17 cellular contexts compared by ENCODE assay signal in the genomic region with DNA sequence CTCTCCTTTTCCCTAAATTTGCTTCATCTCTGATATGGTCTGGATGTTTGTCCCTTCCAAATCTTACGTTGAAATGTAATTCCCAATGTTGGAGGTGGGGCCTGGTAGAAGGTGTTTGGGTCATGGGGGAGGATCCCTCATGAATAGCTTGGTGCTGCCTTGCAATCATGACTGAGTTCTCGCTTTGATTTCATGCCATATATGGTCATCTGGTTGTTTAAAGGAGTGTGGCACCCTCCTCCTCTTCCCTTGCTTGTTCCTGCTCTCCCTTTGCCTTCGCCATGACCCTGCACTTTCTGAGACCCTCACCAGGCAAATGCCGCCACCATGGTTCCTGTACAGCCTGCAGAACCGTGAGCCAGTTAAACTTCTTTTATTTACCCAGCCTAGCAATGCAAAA. TPM values are rescaled to one million over a fixed set of nuclear protein-coding genes. Genes with fewer than 3 reads are reported as not detected.
A peak's percentile ranks its signal among the peaks of the same experiment; 100 is the strongest.
DNase-seq lines count a peak whose midpoint lies in the region; ATAC-seq and TF ChIP-seq lines count a peak whose summit lies in the region.
"Had no signal": no experiment of that assay in that cellular context is flagged by ENCODE, and none has a peak within 500 bp of the region (broad histone marks: within the 10 kb centered on the region; RNA-seq: fewer than 3 reads in every experiment).

No MANE protein-coding gene starts in this region.

- H3K4me3 ChIP-seq in HUES48 (ENCODE audit: low read depth, low read length) = no peak overlapping the region
- no peak overlapping the region for H3K4me3 ChIP-seq in coronary artery
- H3K4me3 ChIP-seq in rectal smooth muscle tissue (ENCODE audit: low read length) = no peak overlapping the region
- H3K4me3 ChIP-seq in neural progenitor cell = no peak overlapping the region
- H3K4me3 ChIP-seq: K562 had no signal

- peak overlapping the region; percentile 57 for H3K27ac ChIP-seq in HUES48 (ENCODE audit: low read depth, low read length)
- no peak overlapping the region for H3K27ac ChIP-seq in coronary artery
- peak overlapping the region; percentile 53 for H3K27ac ChIP-seq in rectal smooth muscle tissue (ENCODE audit: low read depth, low read length)
- H3K27ac ChIP-seq in neural progenitor cell = no peak overlapping the region

- no peaks in the 10 kb centered on the region for H4K20me1 ChIP-seq in neural progenitor cell (ENCODE audit: low read depth)

- DNase-seq in coronary artery (ENCODE audit: low spot score) (peak; percentile 19), kidney glomerular epithelial cell (lab: John Stamatoyannopoulos, UW) (peak; percentile 32), ACHN (no peak), neural progenitor cell (ENCODE audit: low spot score) (no peak), cerebellar cortex (ENCODE audit: low spot score) (no peak)
- DNase-seq: CD8-positive, alpha-beta T cell; DND-41; H7; NCI-H446; NCI-H748 treated with DMSO at 0.1 percent for 48 hours; SK-N-SH had no signal

- H3K36me3 Mint-ChIP-seq in neural progenitor cell = no peaks in the 10 kb centered on the region
- H3K36me3 Mint-ChIP-seq: CD8-positive, alpha-beta T cell had no signal

- H3K27me3 Mint-ChIP-seq in neural progenitor cell (ENCODE audit: insufficient read depth, low read depth) = peaks cover 2% of the 10 kb centered on the region

- no peaks in the 10 kb centered on the region for H3F3A ChIP-seq in neural progenitor cell (ENCODE audit: low read depth)

- no peaks in the 10 kb centered on the region for H3K9me3 ChIP-seq in HUES48 (ENCODE audit: control insufficient read depth, insufficient read depth, low read length)
- H3K9me3 ChIP-seq in neural progenitor cell (ENCODE audit: low read depth) = no peaks in the 10 kb centered on the region
- H3K9me3 ChIP-seq: SK-N-SH had no signal

- H3K27me3 ChIP-seq in HUES48 (ENCODE audit: control insufficient read depth, insufficient read depth, low read length) (no peaks in the 10 kb centered on the region), rectal smooth muscle tissue (ENCODE audit: control insufficient read depth, insufficient read depth, low read length) (no peaks in the 10 kb centered on the region), neural progenitor cell (no peaks in the 10 kb centered on the region)

- H3K79me2 ChIP-seq in neural progenitor cell (ENCODE audit: low read depth) = no peaks in the 10 kb centered on the region

- no peak overlapping the region for H3K4me2 ChIP-seq in neural progenitor cell
- H3K4me2 ChIP-seq: SK-N-SH had no signal

- no peak for ATAC-seq in activated CD4-positive, CD25-positive, alpha-beta regulatory T cell treated with anti-CD3 and anti-CD28 coated beads, Interleukin-2, amount 50 U/mL, for 24 hours
- ATAC-seq: CD8-positive, alpha-beta T cell; K562; Panc1; Right ventricle myocardium inferior had no signal

- H3K4me1 ChIP-seq in HUES48 (ENCODE audit: control insufficient read depth, insufficient read depth, low read length) (peaks cover 25% of the 10 kb centered on the region), rectal smooth muscle tissue (ENCODE audit: control insufficient read depth, insufficient read depth, low read length) (peaks cover 14% of the 10 kb centered on the region), neural progenitor cell (no peaks in the 10 kb centered on the region)

- H3K9ac ChIP-seq in HUES48 (ENCODE audit: low read depth, low read length) (no peak overlapping the region), rectal smooth muscle tissue (ENCODE audit: low read length) (no peak overlapping the region), neural progenitor cell (no peak overlapping the region)
- H3K9ac ChIP-seq: SK-N-SH had no signal

- no peak overlapping the region for H3K27ac Mint-ChIP-seq in neural progenitor cell
- H3K27ac Mint-ChIP-seq: CD8-positive, alpha-beta T cell had no signal

- H3K36me3 ChIP-seq in HUES48 (ENCODE audit: control insufficient read depth, insufficient read depth, low read length) (no peaks in the 10 kb centered on the region), rectal smooth muscle tissue (ENCODE audit: control insufficient read depth, insufficient read depth, low read length) (no peaks in the 10 kb centered on the region), neural progenitor cell (no peaks in the 10 kb centered on the region)

- H2AFZ ChIP-seq in neural progenitor cell (replicated peaks) = no peak overlapping the region

- peaks cover 9% of the 10 kb centered on the region for H3K4me1 Mint-ChIP-seq in neural progenitor cell

- no peaks in the 10 kb centered on the region for H3K9me3 Mint-ChIP-seq in neural progenitor cell
- H3K9me3 Mint-ChIP-seq: CD8-positive, alpha-beta T cell had no signal

- no peak for TF ChIP-seq CTCF in coronary artery (IDR thresholded peaks at IDR 0.05)
- TF ChIP-seq CTCF in neural progenitor cell (IDR thresholded peaks at IDR 0.05) = no peak

- in situ Hi-C loops in ACHN (cut with HindIII; ENCODE audit: low pct_ligation_motif_present, low pct_unique_long_range_greater_than_20kb, low sequenced_read_pairs) = no loop called here

- H3K4me3 Mint-ChIP-seq in neural progenitor cell = no peak overlapping the region
- H3K4me3 Mint-ChIP-seq: CD8-positive, alpha-beta T cell had no signal

RNA-seq across cellular contexts. Expression of a gene that starts 14.5 kb away (rescaled TPM):
- not detected in 2 replicates for total RNA-seq in neural progenitor cell (ENCODE audit: low replicate concordance)
- total RNA-seq: CD8-positive, alpha-beta T cell; H7; K562; Right ventricle myocardium inferior had no signal

RNA-seq across cellular contexts. Expression of a gene that starts 33.7 kb away (rescaled TPM):
- 3.7 and 6.4 TPM in 2 replicates for total RNA-seq in neural progenitor cell (ENCODE audit: low replicate concordance)

Comparison
In these comparisons a context has a peak if more than half of its experiments do, and no peak if none do; other contexts are left out.
1. H3K27ac ChIP-seq: peak in HUES48 (single experiment) and rectal smooth muscle tissue (single experiment); none in coronary artery (0 of 2) and neural progenitor cell (single experiment).
2. DNase-seq: peak in coronary artery (single experiment) and kidney glomerular epithelial cell (single experiment); none in ACHN (single experiment), neural progenitor cell (single experiment) and cerebellar cortex (single experiment).